In the genomic region with DNA sequence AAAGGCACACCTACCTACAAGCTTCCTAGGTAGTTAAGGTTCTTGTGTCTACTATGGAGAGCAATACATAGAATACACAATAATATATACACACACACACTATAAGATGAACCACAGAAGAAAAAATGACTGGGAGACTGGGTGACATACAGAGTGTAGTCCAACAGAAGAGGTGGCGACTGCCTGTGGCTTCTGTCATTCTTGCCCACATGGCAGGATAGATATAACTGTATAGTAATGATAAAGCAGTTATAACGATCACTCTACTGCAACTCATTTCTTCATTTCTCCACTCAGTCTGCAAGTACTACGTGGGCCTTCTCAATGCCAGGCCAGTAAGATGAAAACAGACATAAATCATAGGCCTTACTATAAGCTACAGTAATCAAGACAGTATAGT, we compare ENCODE assay signal across 22 cellular contexts.
"Had no signal": no experiment of that assay in that cellular context is flagged by ENCODE, and none has a peak within 500 bp of the region (broad histone marks: within the 10 kb centered on the region; RNA-seq: fewer than 3 reads in every experiment).

No MANE protein-coding gene starts in this region.

- H3K4me3 Mint-ChIP-seq: activated CD4-positive, alpha-beta memory T cell treated with anti-CD3 and anti-CD28 coated beads for 36 hours; mesothelial cell of epicardium; naive B cell; nephron progenitor cell; stimulated activated memory B cell treated with anti-CD40 and anti-IgM and Interleukin-4, amounts not matched to agents 10 μg/mL and 1 μg/mL and 100 μg/mL, for 72 hours had no signal

- H3K36me3 ChIP-seq: neutrophil, ovary, right lobe of liver, SJSA1 had no signal

- DNase-seq: activated CD4-positive, alpha-beta memory T cell treated with anti-CD3 and anti-CD28 coated beads for 36 hours; activated CD4-positive, alpha-beta T cell treated with anti-CD3 and anti-CD28 coated beads for 48 hours; amygdala; caudate nucleus; foreskin fibroblast; hippocampal formation; left cardiac atrium; mammary epithelial cell; naive B cell; nephron progenitor cell; ovary; right lobe of liver; stimulated activated CD4-positive, alpha-beta T cell treated with anti-CD3 and anti-CD28 coated beads, Interleukin-4, amount 100 ng/mL, for 1 hour; T-helper 2 cell; trophoblast cell had no signal

- H3K27me3 Mint-ChIP-seq: activated CD4-positive, alpha-beta memory T cell treated with anti-CD3 and anti-CD28 coated beads for 36 hours; naive B cell; progenitor cell of endocrine pancreas; stimulated activated memory B cell treated with anti-CD40 and anti-IgM and Interleukin-4, amounts not matched to agents 10 μg/mL and 1 μg/mL and 100 μg/mL, for 72 hours had no signal

- H3K9me3 ChIP-seq: neutrophil, ovary, SJSA1 had no signal

- H3K36me3 Mint-ChIP-seq: activated CD4-positive, alpha-beta memory T cell treated with anti-CD3 and anti-CD28 coated beads for 36 hours; mesothelial cell of epicardium had no signal

- ATAC-seq: esophagus mucosa; left cardiac atrium; right lobe of liver; stimulated activated memory B cell treated with anti-CD40 and anti-IgM and Interleukin-4, amounts not matched to agents 10 μg/mL and 1 μg/mL and 100 μg/mL, for 72 hours had no signal

- H3K4me3 ChIP-seq: ovary, right lobe of liver, SJSA1 had no signal

- H3K27ac Mint-ChIP-seq: activated CD4-positive, alpha-beta memory T cell treated with anti-CD3 and anti-CD28 coated beads for 36 hours; mesothelial cell of epicardium; nephron progenitor cell; progenitor cell of endocrine pancreas; stimulated activated memory B cell treated with anti-CD40 and anti-IgM and Interleukin-4, amounts not matched to agents 10 μg/mL and 1 μg/mL and 100 μg/mL, for 72 hours had no signal

- H3K4me1 Mint-ChIP-seq: mesothelial cell of epicardium had no signal

- H3K27me3 ChIP-seq: neutrophil, ovary, right lobe of liver, SJSA1 had no signal

- H3K4me1 ChIP-seq: right lobe of liver had no signal

- H3K27ac ChIP-seq: neutrophil, ovary, right lobe of liver, SJSA1 had no signal

- H3K9me3 Mint-ChIP-seq: stimulated activated memory B cell treated with anti-CD40 and anti-IgM and Interleukin-4, amounts not matched to agents 10 μg/mL and 1 μg/mL and 100 μg/mL, for 72 hours had no signal

- FAIRE-seq: keratinocyte had no signal
